In the genomic region with DNA sequence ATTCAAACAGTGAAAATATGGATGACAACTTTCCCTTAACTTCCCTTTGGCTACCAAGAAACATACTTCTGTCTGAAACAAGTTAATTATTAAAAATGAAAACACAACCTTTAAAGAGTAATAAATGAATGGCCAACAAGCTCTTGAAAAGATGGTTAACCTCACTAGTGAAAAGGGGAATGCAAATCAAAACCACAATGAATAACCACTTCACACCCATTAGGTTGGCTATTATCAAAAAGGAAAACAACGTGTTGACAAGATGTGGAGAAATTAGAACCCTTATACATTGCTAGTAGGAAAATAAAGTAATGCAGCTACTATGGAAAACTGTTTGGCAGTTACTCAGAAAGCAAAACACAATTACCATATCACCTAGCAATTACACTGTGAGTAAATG, we compare ENCODE assay signal across 12 cellular contexts. TPM values are rescaled to one million over a fixed set of nuclear protein-coding genes. Genes with fewer than 3 reads are reported as not detected.
DNase-seq lines count a peak whose midpoint lies in the region; ATAC-seq and TF ChIP-seq lines count a peak whose summit lies in the region.
"Had no signal": no experiment of that assay in that cellular context is flagged by ENCODE, and none has a peak within 500 bp of the region (broad histone marks: within the 10 kb centered on the region; RNA-seq: fewer than 3 reads in every experiment).

No MANE protein-coding gene starts in this region.

- H3K4me1 ChIP-seq in SK-N-SH (ENCODE audit: control insufficient read depth in 1 of 2, insufficient read depth in 2 of 2, low read depth in 1 of 2, low read length in 1 of 2) = peaks cover 0 to 4% of the 10 kb centered on the region in 2 experiments; a peak in 2 of 4 replicates
- H3K4me1 ChIP-seq: thyroid gland had no signal

- H3K9ac ChIP-seq in SK-N-SH = no peak overlapping the region

- no peak overlapping the region for H2AFZ ChIP-seq in SK-N-SH (ENCODE audit: low read depth)
- H2AFZ ChIP-seq: PC-9 had no signal

- no peaks in the 10 kb centered on the region for H3K27me3 Mint-ChIP-seq in activated naive CD4-positive, alpha-beta T cell treated with anti-CD3 and anti-CD28 coated beads, Interleukin-2, amount 10 ng/mL, durations not matched to agents 7 days and 5 days
- no peaks in the 10 kb centered on the region for H3K27me3 Mint-ChIP-seq in T-helper 17 cell

- H3K4me3 ChIP-seq in SK-N-SH (ENCODE audit: low read depth in 2 of 2, low read length in 1 of 2) = no peak overlapping the region
- H3K4me3 ChIP-seq: PC-9, thyroid gland had no signal

- H3K27ac Mint-ChIP-seq in activated naive CD4-positive, alpha-beta T cell treated with anti-CD3 and anti-CD28 coated beads, Interleukin-2, amount 50 U/mL, for 72 hours = peak overlapping the region in 1 of 2 donors; percentile 31
- no peak overlapping the region for H3K27ac Mint-ChIP-seq in activated naive CD4-positive, alpha-beta T cell treated with anti-CD3 and anti-CD28 coated beads, Interleukin-2, amount 10 ng/mL, durations not matched to agents 7 days and 5 days
- no peak overlapping the region for H3K27ac Mint-ChIP-seq in T-helper 17 cell

- DNase-seq in activated naive CD4-positive, alpha-beta T cell treated with anti-CD3 and anti-CD28 coated beads, Interleukin-2, amount 50 U/mL, for 72 hours (ENCODE audit: low spot score in 2 of 2) = no peak
- no peak for DNase-seq in activated naive CD4-positive, alpha-beta T cell treated with anti-CD3 and anti-CD28 coated beads, Interleukin-2, amount 10 ng/mL, durations not matched to agents 7 days and 5 days
- peak; percentile 88 for DNase-seq in NCI-H2107 treated with DMSO at 0.1 percent for 48 hours (lab: John Stamatoyannopoulos, UW; ENCODE audit: unreplicated experiment)
- DNase-seq in CD1c-positive myeloid dendritic cell (ENCODE audit: extremely low spot score) = no peak
- no peak for DNase-seq in T-helper 17 cell
- DNase-seq in SK-N-SH = no peak
- no peak for DNase-seq in stimulated activated naive CD4-positive, alpha-beta T cell treated with Interleukin-2 at 50 U/mL for 16 hours (lab: John Stamatoyannopoulos, UW)
- DNase-seq: activated CD4-positive, alpha-beta T cell treated with anti-CD3 and anti-CD28 coated beads, Interleukin-2, amount 50 U/mL, for 1 hour; caudate nucleus; PC-9; thyroid gland had no signal

- H3K79me2 ChIP-seq in SK-N-SH (ENCODE audit: insufficient read depth) = peaks cover 100% of the 10 kb centered on the region

- TF ChIP-seq CTCF in SK-N-SH (IDR thresholded peaks at IDR 0.05) = no peak

- POLR2A ChIA-PET in SK-N-SH (lab: Yijun Ruan, JAX) = no interaction called here

- H3K9me3 Mint-ChIP-seq in activated naive CD4-positive, alpha-beta T cell treated with anti-CD3 and anti-CD28 coated beads, Interleukin-2, amount 50 U/mL, for 72 hours = peaks cover 0 to 16% of the 10 kb centered on the region in 2 donors
- H3K9me3 Mint-ChIP-seq in activated naive CD4-positive, alpha-beta T cell treated with anti-CD3 and anti-CD28 coated beads, Interleukin-2, amount 10 ng/mL, durations not matched to agents 7 days and 5 days = peaks cover 5% of the 10 kb centered on the region

- WGBS in SK-N-SH (ENCODE audit: low lambda C conversion rate) = 100% methylated on average over 1 of the region's 1 CpG

- TF ChIP-seq EP300 in SK-N-SH (IDR thresholded peaks at IDR 0.05; ENCODE audit: borderline replicate concordance in 1 of 2, low read depth in 1 of 2, low read length in 1 of 2) = no peak

- CTCF ChIA-PET in activated naive CD4-positive, alpha-beta T cell treated with anti-CD3 and anti-CD28 coated beads, Interleukin-2, amount 10 ng/mL, durations not matched to agents 7 days and 5 days (lab: Charles Lee) = no interaction called here
- CTCF ChIA-PET in SK-N-SH (lab: Yijun Ruan, JAX) = no interaction called here

- H3K27me3 ChIP-seq in SK-N-SH (ENCODE audit: insufficient read depth) = no peaks in the 10 kb centered on the region
- H3K27me3 ChIP-seq: thyroid gland had no signal

- H3K27ac ChIP-seq in SK-N-SH (ENCODE audit: low read depth in 2 of 2, low read length in 1 of 2) = no peak overlapping the region
- H3K27ac ChIP-seq: PC-9, thyroid gland had no signal

- no peaks in the 10 kb centered on the region for H3F3A ChIP-seq in SK-N-SH (replicated peaks; ENCODE audit: insufficient read depth)

- peak; percentile 31 to 89 for ATAC-seq in activated naive CD4-positive, alpha-beta T cell treated with anti-CD3 and anti-CD28 coated beads, Interleukin-2, amount 50 U/mL, for 72 hours
- ATAC-seq in HG02840 (IDR thresholded peaks at IDR 0.05; ENCODE audit: low FRiP score, unreplicated experiment) = peak; percentile 89
- no peak for ATAC-seq in T-helper 17 cell

- peaks cover 67% of the 10 kb centered on the region for H4K20me1 ChIP-seq in SK-N-SH (ENCODE audit: insufficient read depth)

- no peak overlapping the region for H3K4me3 Mint-ChIP-seq in activated naive CD4-positive, alpha-beta T cell treated with anti-CD3 and anti-CD28 coated beads, Interleukin-2, amount 10 ng/mL, durations not matched to agents 7 days and 5 days
- H3K4me3 Mint-ChIP-seq in T-helper 17 cell = no peak overlapping the region

- no peak for TF ChIP-seq RAD21 in SK-N-SH (IDR thresholded peaks at IDR 0.05; ENCODE audit: low read length)

- peaks cover 0 to 12% of the 10 kb centered on the region in 2 experiments for H3K36me3 ChIP-seq in SK-N-SH (replicated peaks in 1 of 2; ENCODE audit: control insufficient read depth in 1 of 2, insufficient read depth in 2 of 2, low read length in 1 of 2)
- H3K36me3 ChIP-seq: thyroid gland had no signal

- H3K9me2 ChIP-seq in SK-N-SH = no peaks in the 10 kb centered on the region

- H3K36me3 Mint-ChIP-seq in activated naive CD4-positive, alpha-beta T cell treated with anti-CD3 and anti-CD28 coated beads, Interleukin-2, amount 50 U/mL, for 72 hours = peaks cover 4 to 53% of the 10 kb centered on the region in 2 donors
- H3K36me3 Mint-ChIP-seq in activated naive CD4-positive, alpha-beta T cell treated with anti-CD3 and anti-CD28 coated beads, Interleukin-2, amount 10 ng/mL, durations not matched to agents 7 days and 5 days = peaks cover 24% of the 10 kb centered on the region
- no peaks in the 10 kb centered on the region for H3K36me3 Mint-ChIP-seq in T-helper 17 cell (ENCODE audit: low read depth)

- H3K9me3 ChIP-seq in T-helper 17 cell (ENCODE audit: control insufficient read depth, low read length, poor library complexity, severe bottlenecking) (no peaks in the 10 kb centered on the region), SK-N-SH (0 out of 2 replicates have a peak, but pooled peaks cover under 1% of the 10 kb centered on the region)
- H3K9me3 ChIP-seq: thyroid gland had no signal

- H3K4me1 Mint-ChIP-seq in activated naive CD4-positive, alpha-beta T cell treated with anti-CD3 and anti-CD28 coated beads, Interleukin-2, amount 10 ng/mL, durations not matched to agents 7 days and 5 days = peaks cover 40% of the 10 kb centered on the region
- peaks cover 47% of the 10 kb centered on the region for H3K4me1 Mint-ChIP-seq in T-helper 17 cell

- H3K4me2 ChIP-seq in SK-N-SH = no peak overlapping the region
- H3K4me2 ChIP-seq: PC-9 had no signal

TF ChIP-seq in SK-N-SH, 30 proteins besides CTCF, POLR2A, EP300 and RAD21:
- TF ChIP-seq NRF1 (IDR thresholded peaks at IDR 0.05; ENCODE audit: low read depth, low read length) (no peak), MEF2A (IDR thresholded peaks at IDR 0.05; ENCODE audit: borderline replicate concordance, low read depth) (no peak), SMC3 (IDR thresholded peaks at IDR 0.05; ENCODE audit: low read depth, low read length) (no peak), POLR2AphosphoS5 (IDR thresholded peaks at IDR 0.05; ENCODE audit: low read depth, low read length) (no peak)
- TF ChIP-seq, protein P1, sequence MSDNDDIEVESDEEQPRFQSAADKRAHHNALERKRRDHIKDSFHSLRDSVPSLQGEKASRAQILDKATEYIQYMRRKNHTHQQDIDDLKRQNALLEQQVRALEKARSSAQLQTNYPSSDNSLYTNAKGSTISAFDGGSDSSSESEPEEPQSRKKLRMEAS (IDR thresholded peaks at IDR 0.05; ENCODE audit: low read depth) = no peak

RNA-seq across cellular contexts. Expression of a gene that starts 14.1 kb away (rescaled TPM):
- 10 to 100 TPM; 43.6 to 64.1 TPM for total RNA-seq in activated naive CD4-positive, alpha-beta T cell treated with anti-CD3 and anti-CD28 coated beads, Interleukin-2, amount 50 U/mL, for 72 hours
- 10 to 100 TPM; 43.6 to 46.4 TPM for total RNA-seq in T-helper 17 cell
- polyA plus RNA-seq in SK-N-SH (2012; rRNA removed) = 10.3 and 13.2 TPM in 2 replicates
- polyA plus RNA-seq in SK-N-SH (2012; cell fraction: cytosol; rRNA removed) = 15.6 and 18.6 TPM in 2 replicates
- polyA plus RNA-seq in SK-N-SH (2012; cell fraction: nucleus; rRNA removed) = 9.5 and 9.7 TPM in 2 replicates
